In genomic region chr19:17887221-17887620, GRCh38 we compare ENCODE assay signal across 8 cellular contexts. TPM values are rescaled to one million over a fixed set of nuclear protein-coding genes. Genes with fewer than 3 reads are reported as not detected.
"Had no signal": no experiment of that assay in that cellular context is flagged by ENCODE, and none has a peak within 500 bp of the region (broad histone marks: within the 10 kb centered on the region; RNA-seq: fewer than 3 reads in every experiment).

No MANE protein-coding gene starts in this region.

RNA-seq across cellular contexts. Expression of gene SLC5A5, which starts 15.5 kb away (rescaled TPM):
- total RNA-seq: PC-3, PC-9, Peyer's patch, Right ventricle myocardium superior, RPMI7951, SJCRH30, SJSA1, SK-MEL-5 had no signal
